ENCODE assay signal across 16 cellular contexts in the genomic region with DNA sequence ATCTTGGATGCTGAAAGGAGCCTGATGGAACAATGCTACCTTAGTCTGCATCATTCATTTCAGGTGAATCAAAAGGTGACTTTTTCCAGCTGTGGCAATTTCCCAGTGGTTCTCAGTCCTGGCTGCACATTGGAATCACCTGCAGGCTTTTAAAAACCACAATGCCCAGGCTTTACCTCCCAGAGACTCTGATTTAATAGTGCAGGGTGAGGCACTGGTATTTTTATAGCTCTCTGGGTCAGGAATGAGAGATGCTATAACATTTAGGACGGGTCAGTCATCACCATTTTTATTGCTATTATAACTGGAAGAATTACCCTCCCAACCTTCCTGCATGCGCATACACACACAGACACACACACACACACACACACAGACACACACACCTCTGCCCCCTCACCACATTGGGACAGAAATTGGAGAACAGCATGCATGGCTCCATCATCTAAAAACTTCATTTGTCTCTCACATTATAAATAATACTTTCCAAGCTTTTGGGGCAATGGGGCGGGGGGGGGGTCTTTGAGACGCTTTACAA. TPM values are rescaled to one million over a fixed set of nuclear protein-coding genes. Genes with fewer than 3 reads are reported as not detected.
A peak's percentile ranks its signal among the peaks of the same experiment; 100 is the strongest.
DNase-seq lines count a peak whose midpoint lies in the region; ATAC-seq, FAIRE-seq and TF ChIP-seq lines count a peak whose summit lies in the region.
"Had no signal": no experiment of that assay in that cellular context is flagged by ENCODE, and none has a peak within 500 bp of the region (broad histone marks: within the 10 kb centered on the region; RNA-seq: fewer than 3 reads in every experiment).

No MANE protein-coding gene starts in this region.

- no peaks in the 10 kb centered on the region for H3F3A ChIP-seq in PC-3 (ENCODE audit: low read length, unreplicated experiment)

- no peak for TF ChIP-seq RAD21 in A549 (conservative IDR thresholded peaks at IDR 0.05 in 1 of 2, IDR thresholded peaks at IDR 0.05 in 1 of 2)

- ATAC-seq in A549 (no peak), PC-3 (peak; percentile 78), mucosa of descending colon (peak; percentile 91), HG03521 (IDR thresholded peaks at IDR 0.05; ENCODE audit: unreplicated experiment) (no peak)

- TF ChIP-seq CTCF in A549 (IDR thresholded peaks at IDR 0.05) (no peak), HEK293 (tag by site-specific recombination; IDR thresholded peaks at IDR 0.05) (no peak), PC-3 (conservative IDR thresholded peaks at IDR 0.05; ENCODE audit: low read depth, low read length) (no peak), mucosa of descending colon (IDR thresholded peaks at IDR 0.05) (no peak), RWPE1 (conservative IDR thresholded peaks at IDR 0.05; ENCODE audit: low read depth) (no peak)

- H3K9me2 ChIP-seq in PC-3 (replicated peaks; ENCODE audit: low read length): no peaks in the 10 kb centered on the region

- H3K9me3 ChIP-seq in A549: no peaks in the 10 kb centered on the region
- no peaks in the 10 kb centered on the region for H3K9me3 ChIP-seq in HEK293 (ENCODE audit: control insufficient read depth, insufficient read depth, low read depth, low read length)
- H3K9me3 ChIP-seq in PC-3 (ENCODE audit: low read length): no peaks in the 10 kb centered on the region
- no peaks in the 10 kb centered on the region for H3K9me3 ChIP-seq in mucosa of descending colon
- H3K9me3 ChIP-seq: BLaER1 treated with 17β-estradiol and CSF1 and Interleukin-3, amounts not matched to agents 10 nM and 100 nM had no signal

- H3K4me1 ChIP-seq in A549: peaks cover 23% of the 10 kb centered on the region
- H3K4me1 ChIP-seq in HEK293 (ENCODE audit: control insufficient read depth, insufficient read depth, low read length): no peaks in the 10 kb centered on the region
- H3K4me1 ChIP-seq in PC-3 (ENCODE audit: insufficient read depth, low read length): peaks cover 55% of the 10 kb centered on the region
- peaks cover 2% of the 10 kb centered on the region for H3K4me1 ChIP-seq in mucosa of descending colon (ENCODE audit: low read depth)

- WGBS in A549 (ENCODE audit: missing lambda C conversion rate): 71% methylated on average over 4 of the region's 4 CpGs

- CTCF ChIA-PET in A549 (lab: Yijun Ruan, JAX) (interaction anchor here (0.6 to 8.4 kb wide), 36 partner anchors 12 to 1337 kb away, joined by 3 to 274 read pairs (median 30); a partner anchor contains a TSS), HEK293 (lab: Yijun Ruan, JAX) (interaction anchor here (0.7 to 4.8 kb wide), 28 partner anchors 11 to 1334 kb away, joined by 3 to 71 read pairs (median 6); a partner anchor contains a TSS), PC-3 (lab: Charles Lee) (interaction anchor here (0.6 to 1.8 kb wide), 5 partner anchors 18 to 379 kb away, joined by 3 to 13 read pairs (median 4); a partner anchor contains a TSS), RWPE1 (lab: Yijun Ruan, JAX) (interaction anchor here (0.6 to 2.1 kb wide), 4 partner anchors 16 to 669 kb away, joined by 4 to 7 read pairs (median 4); no protein-coding TSS in a partner anchor)

- H3K4me2 ChIP-seq in A549 (peak overlapping the region; percentile 68; the same call in 2 of the 3 replicates), PC-3 (ENCODE audit: low read length) (peak overlapping the region; percentile 80)
- H3K4me2 ChIP-seq: BLaER1 treated with 17β-estradiol and CSF1 and Interleukin-3, amounts not matched to agents 10 nM and 100 nM had no signal

- no peaks in the 10 kb centered on the region for H3K27me3 ChIP-seq in PC-3 (ENCODE audit: low read length)
- H3K27me3 ChIP-seq: BLaER1 treated with 17β-estradiol and CSF1 and Interleukin-3, amounts not matched to agents 10 nM and 100 nM had no signal

- H3K36me3 ChIP-seq in HEK293 (ENCODE audit: control insufficient read depth in 2 of 2, insufficient read depth in 1 of 2, low read length in 2 of 2) (no peaks in the 10 kb centered on the region), PC-3 (ENCODE audit: low read depth, low read length) (no peaks in the 10 kb centered on the region), mucosa of descending colon (ENCODE audit: low read depth) (no peaks in the 10 kb centered on the region)
- H3K36me3 ChIP-seq: BLaER1 treated with 17β-estradiol and CSF1 and Interleukin-3, amounts not matched to agents 10 nM and 100 nM had no signal

- H3K9ac ChIP-seq in PC-3 (ENCODE audit: low read length): no peak overlapping the region
- H3K9ac ChIP-seq: BLaER1 treated with 17β-estradiol and CSF1 and Interleukin-3, amounts not matched to agents 10 nM and 100 nM; GM23248 had no signal

- no peak for TF ChIP-seq POLR2A in A549 (IDR thresholded peaks at IDR 0.05; ENCODE audit: low read length)

- FAIRE-seq in A549 (lab: Jason Lieb, UNC): no peak
- FAIRE-seq: H54 had no signal

- no peak overlapping the region for H2AFZ ChIP-seq in PC-3 (ENCODE audit: low read length)

- TF ChIP-seq EP300 in A549 (IDR thresholded peaks at IDR 0.05): no peak

- peak overlapping the region in 1 of 2 experiments; percentile 76; a peak in 3 of 6 replicates for H3K27ac ChIP-seq in A549
- no peak overlapping the region for H3K27ac ChIP-seq in HEK293 (ENCODE audit: extremely low read depth, low read depth, low read length)
- peak overlapping the region; percentile 62 for H3K27ac ChIP-seq in PC-3 (ENCODE audit: low read length)
- no peak overlapping the region for H3K27ac ChIP-seq in RWPE1
- H3K27ac ChIP-seq: BLaER1 treated with 17β-estradiol and CSF1 and Interleukin-3, amounts not matched to agents 10 nM and 100 nM; GM23248; HL-60 had no signal

- no peak for DNase-seq in A549 (ENCODE audit: low read depth in 1 of 2, low spot score in 1 of 2)
- peak; percentile 93 for DNase-seq in PC-3
- DNase-seq in mucosa of descending colon: peak in 1 of 3 donors; percentile 11
- DNase-seq in RWPE1 (ENCODE audit: low spot score): no peak
- no peak for DNase-seq in T-helper 2 cell
- DNase-seq: 8988T; ACHN; CD4-positive, CD25-positive, alpha-beta regulatory T cell; DMS79; GM23248 had no signal

- intact Hi-C loops in PC-3 (cut with micrococcal nuclease) (loop anchor here (2.0 to 5.0 kb wide), 3 partner anchors 36 to 126 kb away; a partner anchor contains a TSS), mucosa of descending colon (cut with DNase I, micrococcal nuclease) (loop anchor here (5.0 to 10.0 kb wide), 2 partner anchors 131 to 138 kb away; no protein-coding TSS in a partner anchor)

- H3K4me3 ChIP-seq in A549 (no peak overlapping the region), HEK293 (ENCODE audit: low read depth, low read length) (no peak overlapping the region), PC-3 (ENCODE audit: low read length) (no peak overlapping the region), mucosa of descending colon (no peak overlapping the region)
- H3K4me3 ChIP-seq: BLaER1 treated with 17β-estradiol and CSF1 and Interleukin-3, amounts not matched to agents 10 nM and 100 nM; GM12878 had no signal

- no peaks in the 10 kb centered on the region for H3K79me2 ChIP-seq in PC-3 (ENCODE audit: low read length)

- BruUV-seq in PC-3 (replicated peaks; lab: Mats Ljungman, UMichigan): no TSS peak

- H4K20me1 ChIP-seq in PC-3 (ENCODE audit: low read length): no peaks in the 10 kb centered on the region
- H4K20me1 ChIP-seq: BLaER1 treated with 17β-estradiol and CSF1 and Interleukin-3, amounts not matched to agents 10 nM and 100 nM had no signal

- POLR2A ChIA-PET in A549 (lab: Yijun Ruan, JAX) (no interaction called here), HEK293 (lab: Yijun Ruan, JAX) (interaction anchor here (1.1 to 1.4 kb wide), 2 partner anchors 79 to 214 kb away, joined by 8 read pairs; no protein-coding TSS in a partner anchor), PC-3 (lab: Charles Lee; ENCODE audit: unreplicated experiment) (interaction anchor here (0.5 to 0.6 kb wide), 2 partner anchors 74 to 133 kb away, joined by 4 to 7 read pairs; no protein-coding TSS in a partner anchor), RWPE1 (lab: Yijun Ruan, JAX; ENCODE audit: low non-redundant PET) (no interaction called here)

TF ChIP-seq in A549, 52 proteins besides CTCF, POLR2A, EP300 and RAD21 (continues in another document):
- TF ChIP-seq, protein P1, sequence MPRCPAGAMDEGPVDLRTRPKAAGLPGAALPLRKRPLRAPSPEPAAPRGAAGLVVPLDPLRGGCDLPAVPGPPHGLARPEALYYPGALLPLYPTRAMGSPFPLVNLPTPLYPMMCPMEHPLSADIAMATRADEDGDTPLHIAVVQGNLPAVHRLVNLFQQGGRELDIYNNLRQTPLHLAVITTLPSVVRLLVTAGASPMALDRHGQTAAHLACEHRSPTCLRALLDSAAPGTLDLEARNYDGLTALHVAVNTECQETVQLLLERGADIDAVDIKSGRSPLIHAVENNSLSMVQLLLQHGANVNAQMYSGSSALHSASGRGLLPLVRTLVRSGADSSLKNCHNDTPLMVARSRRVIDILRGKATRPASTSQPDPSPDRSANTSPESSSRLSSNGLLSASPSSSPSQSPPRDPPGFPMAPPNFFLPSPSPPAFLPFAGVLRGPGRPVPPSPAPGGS (IDR thresholded peaks at IDR 0.05): no peak
- no peak for TF ChIP-seq CEBPB (IDR thresholded peaks at IDR 0.05)

TF ChIP-seq in HEK293, 187 proteins besides CTCF, POLR2A, EP300 and RAD21 (continues in another document):
- no peak for TF ChIP-seq ZBTB48 (tag by site-specific recombination; IDR thresholded peaks at IDR 0.05)
- TF ChIP-seq HOXD13 (CRISPR knock-in tag; IDR thresholded peaks at IDR 0.05; ENCODE audit: borderline replicate concordance): 0 out of 2 replicates have a peak, but pooled peaks have one; percentile 51
- TF ChIP-seq GLIS1 (tag by site-specific recombination; IDR thresholded peaks at IDR 0.05): 0 out of 2 replicates have a peak, but pooled peaks have one; percentile 20

RNA-seq across cellular contexts. Expression of a gene that starts 41.1 kb away (rescaled TPM):
- polyA plus RNA-seq in A549 (2011; rRNA removed) (120 and 158 TPM in 2 replicates), A549 (2017; fragmentation: RNase III; extraction: RNeasy Plus Mini Kit Qiagen cat#74134 plus additional on column Dnase treatment) (47.3 to 64.3 TPM (median 57.2 TPM) in 3 replicates)
- polyA plus RNA-seq in A549 (2012; cell fraction: cytosol; rRNA removed): 81.8 and 94.9 TPM in 2 replicates
- 31.4 and 55.5 TPM in 2 replicates for polyA plus RNA-seq in A549 (2012; cell fraction: nucleus; rRNA removed)
- polyA minus RNA-seq in A549 (2011; rRNA and poly(A)+ RNA removed): 72.1 and 73.2 TPM in 2 replicates
- total RNA-seq in PC-3 (2014; rRNA removed) (133 and 166 TPM in 2 replicates), mucosa of descending colon (10 to 100 TPM in 1 of 3 donors, 1 to 10 TPM in 1, under 1 TPM in 1; 0.55 to 24.8 (median 3.8) TPM)
- total RNA-seq: CD4-positive, CD25-positive, alpha-beta regulatory T cell had no signal
- polyA plus RNA-seq: CD4-positive, CD25-positive, alpha-beta regulatory T cell had no signal

RNA-seq across cellular contexts. Expression of a gene that starts 49.5 kb away (rescaled TPM):
- 80.4 and 81.1 TPM in 2 replicates for polyA plus RNA-seq in A549 (2011; rRNA removed)
- 15.8 and 18.6 TPM in 2 replicates for polyA plus RNA-seq in A549 (2012; cell fraction: cytosol; rRNA removed)
- 46.7 and 59.5 TPM in 2 replicates for polyA plus RNA-seq in A549 (2012; cell fraction: nucleus; rRNA removed)
- polyA plus RNA-seq in A549 (2017; fragmentation: RNase III; extraction: RNeasy Plus Mini Kit Qiagen cat#74134 plus additional on column Dnase treatment): 31.9 to 39.4 TPM (median 33.5 TPM) in 3 replicates
- 207 and 228 TPM in 2 replicates for polyA minus RNA-seq in A549 (2011; rRNA and poly(A)+ RNA removed)
- 21.7 and 26.7 TPM in 2 replicates for total RNA-seq in PC-3 (2014; rRNA removed)
- 10 to 100 TPM; 42.1 to 74.7 (median 64.9) TPM for total RNA-seq in mucosa of descending colon
- total RNA-seq: CD4-positive, CD25-positive, alpha-beta regulatory T cell had no signal

Comparison
In these comparisons a context has a peak if more than half of its experiments do, and no peak if none do; other contexts are left out.
1. ATAC-seq: peak in PC-3 (single experiment) and mucosa of descending colon (single experiment); none in A549 (0 of 2) and HG03521 (single experiment).
2. POLR2A ChIA-PET loops: an anchor here in HEK293 (1.1 to 1.4 kb wide) and PC-3 (0.5 to 0.6 kb wide); none called in A549 and RWPE1.